Comparison of ENCODE assay signal across 8 cellular contexts in the genomic region with DNA sequence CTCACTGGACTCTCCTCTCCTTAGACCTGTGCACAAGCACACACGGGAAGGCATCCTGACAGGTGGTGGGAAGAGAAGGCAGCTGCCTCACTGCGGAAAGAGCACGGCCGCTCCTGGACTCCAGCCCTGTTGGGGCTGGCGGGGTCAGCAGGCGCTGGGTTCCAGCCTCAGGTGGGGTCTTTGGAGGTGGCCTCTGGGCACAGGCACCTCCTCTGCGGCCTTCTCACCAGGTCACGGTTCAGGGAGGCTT. TPM values are rescaled to one million over a fixed set of nuclear protein-coding genes. Genes with fewer than 3 reads are reported as not detected.
DNase-seq lines count a peak whose midpoint lies in the region; ATAC-seq and TF ChIP-seq lines count a peak whose summit lies in the region.

No MANE protein-coding gene starts in this region.

- H2AFZ ChIP-seq in PC-3 (ENCODE audit: low read length): 0 out of 2 replicates have a peak overlapping the region, but pooled peaks have one; percentile 87

- POLR2A ChIA-PET in PC-3 (lab: Charles Lee; ENCODE audit: unreplicated experiment): no interaction called here

- CTCF ChIA-PET in PC-3 (lab: Charles Lee): no interaction called here

- ATAC-seq in PC-3 (no peak), HG02973 (IDR thresholded peaks at IDR 0.05; ENCODE audit: unreplicated experiment) (no peak)

- peaks cover 43% of the 10 kb centered on the region for H3K79me2 ChIP-seq in PC-3 (ENCODE audit: low read length)

- 29 to 40% methylated on average over 8 of the region's 8 CpGs for WGBS in esophagus, 2 donors
- WGBS in prostate gland: 25% methylated on average over 8 of the region's 8 CpGs

- H4K20me1 ChIP-seq in PC-3 (ENCODE audit: low read length): 0 out of 2 replicates have a peak, but pooled peaks cover 3% of the 10 kb centered on the region

- H3K4me1 ChIP-seq in ES-I3 (ENCODE audit: insufficient read depth, low read length) (peaks cover 4% of the 10 kb centered on the region; the same call in 1 of the 2 replicates), PC-3 (ENCODE audit: insufficient read depth, low read length) (peaks cover 17% of the 10 kb centered on the region), esophagus (ENCODE audit: control insufficient read depth in 2 of 2, insufficient read depth in 2 of 2, low read length in 1 of 2) (peaks cover 24 to 26% of the 10 kb centered on the region in 2 donors), prostate gland (replicated peaks) (peaks cover 10% of the 10 kb centered on the region)

- no peak for DNase-seq in PC-3
- DNase-seq in prostate gland (ENCODE audit: low spot score): no peak
- DNase-seq in NCI-H1048 (lab: John Stamatoyannopoulos, UW): no peak
- DNase-seq in iPS-NIHi7 (ENCODE audit: extremely low spot score): no peak
- no peak for DNase-seq in GM20000 (ENCODE audit: low spot score)

- H3F3A ChIP-seq in PC-3 (ENCODE audit: low read length, unreplicated experiment): no peaks in the 10 kb centered on the region

- intact Hi-C loops in PC-3 (cut with micrococcal nuclease): no loop called here
- intact Hi-C loops in prostate gland (cut with DNase I): no loop called here

- H3K4me2 ChIP-seq in PC-3 (ENCODE audit: low read length): peak overlapping the region; percentile 94

- H3K9me3 ChIP-seq in ES-I3 (ENCODE audit: control insufficient read depth, insufficient read depth, low read length) (no peaks in the 10 kb centered on the region), PC-3 (ENCODE audit: low read length) (no peaks in the 10 kb centered on the region), esophagus (ENCODE audit: control insufficient read depth in 2 of 2, insufficient read depth in 1 of 2, low read depth in 1 of 2, low read length in 1 of 2) (peaks cover 0 to 2% of the 10 kb centered on the region in 2 donors), prostate gland (no peaks in the 10 kb centered on the region)

- H3K4me3 ChIP-seq in PC-3 (ENCODE audit: low read length) (peak overlapping the region; percentile 79), esophagus (ENCODE audit: low read depth in 1 of 2, low read length in 2 of 2) (peak overlapping the region; percentile 68 to 84), prostate gland (peak overlapping the region; percentile 61 to 68)

- no peaks in the 10 kb centered on the region for H3K9me2 ChIP-seq in PC-3 (replicated peaks; ENCODE audit: low read length)

- no peak for TF ChIP-seq POLR2A in prostate gland (IDR thresholded peaks at IDR 0.05)

- H3K9ac ChIP-seq in ES-I3 (ENCODE audit: low read depth, low read length) (peak overlapping the region; percentile 89), PC-3 (ENCODE audit: low read length) (peak overlapping the region; percentile 81)

- H3K27me3 ChIP-seq in PC-3 (ENCODE audit: low read length) (no peaks in the 10 kb centered on the region), esophagus (ENCODE audit: control insufficient read depth in 1 of 2, insufficient read depth in 2 of 2, low read length in 2 of 2) (no peaks in the 10 kb centered on the region), prostate gland (replicated peaks; ENCODE audit: insufficient read depth) (no peaks in the 10 kb centered on the region)

- H3K36me3 ChIP-seq in ES-I3 (ENCODE audit: insufficient read depth, low read length) (no peaks in the 10 kb centered on the region), PC-3 (ENCODE audit: low read depth, low read length) (no peaks in the 10 kb centered on the region), esophagus (ENCODE audit: control insufficient read depth in 2 of 2, insufficient read depth in 2 of 2, low read length in 1 of 2) (peaks cover 0 to 4% of the 10 kb centered on the region in 2 donors), prostate gland (no peaks in the 10 kb centered on the region)

- no peak for TF ChIP-seq CTCF in PC-3 (conservative IDR thresholded peaks at IDR 0.05; ENCODE audit: low read depth, low read length)
- no peak for TF ChIP-seq CTCF in prostate gland (IDR thresholded peaks at IDR 0.05)
- TF ChIP-seq CTCF in GM20000 (IDR thresholded peaks at IDR 0.05; ENCODE audit: extremely low read depth, missing control alignments): no peak

- H3K27ac ChIP-seq in PC-3 (ENCODE audit: low read length) (no peak overlapping the region), esophagus (ENCODE audit: low read depth in 2 of 2, low read length in 1 of 2) (no peak overlapping the region), prostate gland (peak overlapping the region; percentile 65 to 73)

- BruUV-seq in PC-3 (replicated peaks; lab: Mats Ljungman, UMichigan): no TSS peak

RNA-seq across cellular contexts. Expression of gene MTA1, which starts 0.6 kb away (rescaled TPM):
- total RNA-seq in PC-3 (2014; rRNA removed): 82.3 and 102 TPM in 2 replicates
- 10 to 100 TPM; 37.4 to 70.4 TPM for polyA plus RNA-seq in esophagus
- total RNA-seq in prostate gland: 100 to 1,000 TPM in 1 of 2 donors, 10 to 100 TPM in 1; 58.9 to 155 TPM

RNA-seq across cellular contexts. Expression of gene TEX22, which starts 20.6 kb away (rescaled TPM):
- total RNA-seq in PC-3 (2014; rRNA removed) (0.29 and 0.40 TPM in 2 replicates), prostate gland (under 1 TPM; 0.57 to 0.73 TPM)
- under 1 TPM; 0.06 to 0.14 TPM for polyA plus RNA-seq in esophagus

RNA-seq across cellular contexts. Expression of gene CRIP2, which starts 55.6 kb away (rescaled TPM):
- 100 and 109 TPM in 2 replicates for total RNA-seq in PC-3 (2014; rRNA removed)
- polyA plus RNA-seq in esophagus: 100 to 1,000 TPM in 1 of 2 donors, 10 to 100 TPM in 1; 99.5 to 145 TPM
- total RNA-seq in prostate gland: 100 to 1,000 TPM in 1 of 2 donors, 10 to 100 TPM in 1; 86.7 to 134 TPM

Comparison
In these comparisons a context has a peak if more than half of its experiments do, and no peak if none do; other contexts are left out.
1. H3K27ac ChIP-seq: peak in prostate gland (2 of 2); none in PC-3 (single experiment) and esophagus (0 of 2).
2. Peak in every context shown above with its lines, with median percentiles within 50 percentile points of each other: H3K4me3 ChIP-seq.